ENCODE assay signal across 13 cellular contexts in the genomic region with DNA sequence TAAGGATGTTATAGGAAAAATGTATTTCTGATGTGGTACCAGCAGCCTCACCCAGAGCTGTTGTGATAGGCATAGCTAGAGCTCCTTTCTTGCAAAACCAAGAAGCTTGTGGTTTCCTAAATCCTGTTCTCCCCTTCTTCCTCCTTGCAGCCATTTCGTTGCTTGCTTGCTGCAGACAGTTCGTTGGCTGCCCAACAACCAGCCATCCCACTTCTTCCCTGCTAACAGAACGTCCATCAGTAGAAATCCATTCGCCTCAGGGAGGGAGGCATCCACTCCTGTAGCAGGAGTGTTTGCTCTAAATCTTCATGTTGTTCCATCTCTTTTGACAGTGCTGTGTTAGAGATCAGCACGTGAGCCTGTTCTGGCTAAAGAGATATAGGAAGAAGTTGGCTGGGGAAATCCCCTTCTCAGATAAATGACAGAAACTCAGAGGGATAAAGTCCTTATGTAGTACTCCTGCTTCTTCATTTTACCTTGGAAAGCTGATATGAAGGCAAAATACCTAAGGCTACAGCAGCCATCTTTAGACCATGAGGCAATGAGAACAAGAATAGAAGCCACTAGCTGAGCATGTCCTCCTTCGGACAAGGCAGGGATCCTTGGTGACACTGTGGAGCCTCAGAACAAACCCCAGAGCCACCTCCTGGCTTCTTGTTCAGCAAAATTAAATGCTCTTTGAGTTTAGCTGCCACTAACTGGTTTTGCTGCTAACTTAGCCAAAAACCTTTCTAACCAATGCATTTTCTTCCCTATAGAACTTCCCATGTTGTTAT.
A peak's percentile ranks its signal among the peaks of the same experiment; 100 is the strongest.
DNase-seq lines count a peak whose midpoint lies in the region; ATAC-seq and TF ChIP-seq lines count a peak whose summit lies in the region.
"Had no signal": no experiment of that assay in that cellular context is flagged by ENCODE, and none has a peak within 500 bp of the region (broad histone marks: within the 10 kb centered on the region; RNA-seq: fewer than 3 reads in every experiment).

No MANE protein-coding gene starts in this region.

- H3K27me3 Mint-ChIP-seq in stimulated activated naive CD8-positive, alpha-beta T cell treated with anti-CD3 and anti-CD28 coated beads, Interleukin-15, amount 100 ng/mL, for 72 hours, result no peaks in the 10 kb centered on the region
- peaks cover 3% of the 10 kb centered on the region for H3K27me3 Mint-ChIP-seq in T-helper 1 cell treated with Interleukin-12 subunit alpha and Interleukin-12 subunit beta and Interleukin-4 antibody, amounts not matched to agents 30 μg/mL and 1 μg/mL, for 36 hours (ENCODE audit: low read depth)
- no peaks in the 10 kb centered on the region for H3K27me3 Mint-ChIP-seq in memory B cell

- peak overlapping the region; percentile 9 to 35 for H3K4me3 Mint-ChIP-seq in stimulated activated naive CD8-positive, alpha-beta T cell treated with anti-CD3 and anti-CD28 coated beads, Interleukin-15, amount 100 ng/mL, for 72 hours
- peak overlapping the region; percentile 65 for H3K4me3 Mint-ChIP-seq in T-helper 1 cell treated with Interleukin-12 subunit alpha and Interleukin-12 subunit beta and Interleukin-4 antibody, amounts not matched to agents 30 μg/mL and 1 μg/mL, for 36 hours
- H3K4me3 Mint-ChIP-seq in memory B cell, result peak overlapping the region; percentile 57
- no peak overlapping the region for H3K4me3 Mint-ChIP-seq in stimulated activated effector memory CD8-positive, alpha-beta T cell treated with anti-CD3 and anti-CD28 coated beads, Interleukin-12 subunit alpha, Interleukin-12 subunit beta, amount 100 ng/mL, for 72 hours

- H3K27ac Mint-ChIP-seq in stimulated activated naive CD8-positive, alpha-beta T cell treated with anti-CD3 and anti-CD28 coated beads, Interleukin-15, amount 100 ng/mL, for 72 hours, result no peak overlapping the region
- no peak overlapping the region for H3K27ac Mint-ChIP-seq in T-helper 1 cell treated with Interleukin-12 subunit alpha and Interleukin-12 subunit beta and Interleukin-4 antibody, amounts not matched to agents 30 μg/mL and 1 μg/mL, for 36 hours
- H3K27ac Mint-ChIP-seq in memory B cell, result no peak overlapping the region
- no peak overlapping the region for H3K27ac Mint-ChIP-seq in stimulated activated effector memory CD8-positive, alpha-beta T cell treated with anti-CD3 and anti-CD28 coated beads, Interleukin-12 subunit alpha, Interleukin-12 subunit beta, amount 100 ng/mL, for 72 hours

- no peaks in the 10 kb centered on the region for H3K36me3 ChIP-seq in upper lobe of right lung
- H3K36me3 ChIP-seq: SJSA1 had no signal

- no peak for ATAC-seq in stimulated activated naive CD8-positive, alpha-beta T cell treated with anti-CD3 and anti-CD28 coated beads, Interleukin-15, amount 100 ng/mL, for 72 hours
- ATAC-seq in stimulated activated naive CD8-positive, alpha-beta T cell treated with anti-CD3 and anti-CD28 coated beads, Interleukin-15, Interleukin-2, amounts not matched to agents 100 U/mL and 50 U/mL, for 24 hours, result no peak
- ATAC-seq in memory B cell (ENCODE audit: low read depth) (peak; percentile 28), upper lobe of right lung (peak; percentile 63)
- no peak for ATAC-seq in stimulated activated effector memory CD8-positive, alpha-beta T cell treated with anti-CD3 and anti-CD28 coated beads, Interleukin-12 subunit alpha, Interleukin-12 subunit beta, amount 100 ng/mL, for 72 hours

- H3K27me3 ChIP-seq in upper lobe of right lung, result no peaks in the 10 kb centered on the region
- H3K27me3 ChIP-seq: SJSA1 had no signal

- DNase-seq in stimulated activated naive CD8-positive, alpha-beta T cell treated with anti-CD3 and anti-CD28 coated beads, Interleukin-15, amount 100 ng/mL, for 72 hours, result no peak
- no peak for DNase-seq in stimulated activated naive CD8-positive, alpha-beta T cell treated with anti-CD3 and anti-CD28 coated beads, Interleukin-15, Interleukin-2, amounts not matched to agents 100 U/mL and 50 U/mL, for 24 hours
- no peak for DNase-seq in memory B cell (ENCODE audit: low spot score in 2 of 2)
- no peak for DNase-seq in upper lobe of right lung
- no peak for DNase-seq in activated CD8-positive, alpha-beta memory T cell treated with anti-CD3 and anti-CD28 coated beads, Interleukin-2, amount 50 U/mL, for 4 hours
- no peak for DNase-seq in stimulated activated effector memory CD8-positive, alpha-beta T cell treated with anti-CD3 and anti-CD28 coated beads, Interleukin-12 subunit alpha, Interleukin-12 subunit beta, amount 100 ng/mL, for 72 hours (ENCODE audit: low spot score in 2 of 2)
- DNase-seq in NCI-H526 (lab: John Stamatoyannopoulos, UW), result no peak
- DNase-seq: activated CD4-positive, alpha-beta T cell treated with anti-CD3 and anti-CD28 coated beads for 48 hours; activated naive CD4-positive, alpha-beta T cell treated with anti-CD3 and anti-CD28 coated beads, Interleukin-2, amount 50 U/mL, for 16 hours; stimulated activated CD4-positive, alpha-beta T cell treated with anti-CD3 and anti-CD28 coated beads, Interleukin-4, amount 100 ng/mL, for 4 hours had no signal

- H3K4me1 ChIP-seq in upper lobe of right lung, result peaks cover 19% of the 10 kb centered on the region
- H3K4me1 ChIP-seq: parathyroid adenoma, SJSA1 had no signal

- peaks cover 21% of the 10 kb centered on the region for H3K4me1 Mint-ChIP-seq in stimulated activated naive CD8-positive, alpha-beta T cell treated with anti-CD3 and anti-CD28 coated beads, Interleukin-15, amount 100 ng/mL, for 72 hours
- peaks cover 19% of the 10 kb centered on the region for H3K4me1 Mint-ChIP-seq in T-helper 1 cell treated with Interleukin-12 subunit alpha and Interleukin-12 subunit beta and Interleukin-4 antibody, amounts not matched to agents 30 μg/mL and 1 μg/mL, for 36 hours (ENCODE audit: low read depth)
- H3K4me1 Mint-ChIP-seq in memory B cell, result peaks cover 24% of the 10 kb centered on the region
- H3K4me1 Mint-ChIP-seq in stimulated activated effector memory CD8-positive, alpha-beta T cell treated with anti-CD3 and anti-CD28 coated beads, Interleukin-12 subunit alpha, Interleukin-12 subunit beta, amount 100 ng/mL, for 72 hours, result peaks cover 6% of the 10 kb centered on the region

- TF ChIP-seq CTCF in upper lobe of right lung (IDR thresholded peaks at IDR 0.05), result no peak

- peak overlapping the region; percentile 44 for H3K27ac ChIP-seq in upper lobe of right lung
- H3K27ac ChIP-seq: parathyroid adenoma, SJSA1 had no signal

- intact Hi-C loops in upper lobe of right lung (cut with DNase I), result no loop called here

- no peaks in the 10 kb centered on the region for H3K36me3 Mint-ChIP-seq in T-helper 1 cell treated with Interleukin-12 subunit alpha and Interleukin-12 subunit beta and Interleukin-4 antibody, amounts not matched to agents 30 μg/mL and 1 μg/mL, for 36 hours (ENCODE audit: low read depth)
- no peaks in the 10 kb centered on the region for H3K36me3 Mint-ChIP-seq in memory B cell
- H3K36me3 Mint-ChIP-seq in stimulated activated effector memory CD8-positive, alpha-beta T cell treated with anti-CD3 and anti-CD28 coated beads, Interleukin-12 subunit alpha, Interleukin-12 subunit beta, amount 100 ng/mL, for 72 hours, result no peaks in the 10 kb centered on the region

- no peaks in the 10 kb centered on the region for H3K9me3 Mint-ChIP-seq in stimulated activated naive CD8-positive, alpha-beta T cell treated with anti-CD3 and anti-CD28 coated beads, Interleukin-15, amount 100 ng/mL, for 72 hours
- no peaks in the 10 kb centered on the region for H3K9me3 Mint-ChIP-seq in T-helper 1 cell treated with Interleukin-12 subunit alpha and Interleukin-12 subunit beta and Interleukin-4 antibody, amounts not matched to agents 30 μg/mL and 1 μg/mL, for 36 hours
- H3K9me3 Mint-ChIP-seq in memory B cell, result no peaks in the 10 kb centered on the region
- no peaks in the 10 kb centered on the region for H3K9me3 Mint-ChIP-seq in stimulated activated effector memory CD8-positive, alpha-beta T cell treated with anti-CD3 and anti-CD28 coated beads, Interleukin-12 subunit alpha, Interleukin-12 subunit beta, amount 100 ng/mL, for 72 hours

- H3K9me3 ChIP-seq in upper lobe of right lung, result no peaks in the 10 kb centered on the region
- H3K9me3 ChIP-seq: SJSA1 had no signal

- H3K4me3 ChIP-seq in upper lobe of right lung, result no peak overlapping the region
- H3K4me3 ChIP-seq: SJSA1 had no signal

Comparison
In these comparisons a context has a peak if more than half of its experiments do, and no peak if none do; other contexts are left out.
1. ATAC-seq: peak in memory B cell (single experiment) and upper lobe of right lung (single experiment); none in stimulated activated naive CD8-positive, alpha-beta T cell treated with anti-CD3 and anti-CD28 coated beads, Interleukin-15, amount 100 ng/mL, for 72 hours (single experiment), stimulated activated naive CD8-positive, alpha-beta T cell treated with anti-CD3 and anti-CD28 coated beads, Interleukin-15, Interleukin-2, amounts not matched to agents 100 U/mL and 50 U/mL, for 24 hours (single experiment) and stimulated activated effector memory CD8-positive, alpha-beta T cell treated with anti-CD3 and anti-CD28 coated beads, Interleukin-12 subunit alpha, Interleukin-12 subunit beta, amount 100 ng/mL, for 72 hours (single experiment).